In genomic region chr2:68379184-68379708, GRCh38 we compare ENCODE assay signal across 13 cellular contexts. TPM values are rescaled to one million over a fixed set of nuclear protein-coding genes. Genes with fewer than 3 reads are reported as not detected.
A peak's percentile ranks its signal among the peaks of the same experiment; 100 is the strongest.
DNase-seq lines count a peak whose midpoint lies in the region; ATAC-seq, FAIRE-seq and TF ChIP-seq lines count a peak whose summit lies in the region.
"Had no signal": no experiment of that assay in that cellular context is flagged by ENCODE, and none has a peak within 500 bp of the region (broad histone marks: within the 10 kb centered on the region; RNA-seq: fewer than 3 reads in every experiment).

No MANE protein-coding gene starts in this region.

- DNase-seq in GM10248 (ENCODE audit: extremely low spot score) (peak; percentile 34), GM12878 (ENCODE audit: low read depth, low spot score) (no peak), RWPE1 (ENCODE audit: low spot score) (no peak), NCI-H2171 (lab: John Stamatoyannopoulos, UW) (no peak), head of caudate nucleus (no peak)
- DNase-seq: NCI-H1417 had no signal

- peak overlapping the region; percentile 74 for H3K4me2 ChIP-seq in GM12878 (ENCODE audit: control insufficient read depth, insufficient read depth)

- CTCF ChIA-PET in GM10248 (lab: Yijun Ruan, JAX) (interaction anchor here (0.7 to 1.9 kb wide), 4 partner anchors 10 to 84 kb away, joined by 3 to 11 read pairs (median 4); no protein-coding TSS in a partner anchor), GM12878 (lab: Yijun Ruan, JAX) (interaction anchor here (0.6 to 1.7 kb wide), 7 partner anchors 8 to 123 kb away, joined by 3 to 15 read pairs (median 5); no protein-coding TSS in a partner anchor), RWPE1 (lab: Yijun Ruan, JAX) (no interaction called here)

- TF ChIP-seq POLR2A in GM12878 (IDR thresholded peaks at IDR 0.05; ENCODE audit: low read depth, low read length) = no peak

- SMC1A ChIA-PET in GM12878 (lab: Charles Lee; ENCODE audit: uncharacterized antibody, unreplicated experiment) = interaction anchor here (0.6 to 15.8 kb wide), 13 partner anchors 10 to 62 kb away, joined by 3 to 259 read pairs (median 4); partner anchors contain the start of gene PLEK

- H3K79me2 ChIP-seq in GM12878 (ENCODE audit: control insufficient read depth, insufficient read depth, low read length) = peaks cover 93% of the 10 kb centered on the region

- WGBS in GM12878 (ENCODE audit: insufficient coverage, insufficient replicate concordance, low lambda C conversion rate, missing lambda C conversion rate) = 0% methylated on average over 4 of the region's 4 CpGs

- H3K27me3 ChIP-seq in GM12878 (replicated peaks in 1 of 2; ENCODE audit: control insufficient read depth in 2 of 2, insufficient read depth in 2 of 2, low read length in 1 of 2) = no peaks in the 10 kb centered on the region
- H3K27me3 ChIP-seq: right atrium auricular region had no signal

- H3K4me3 ChIP-seq in GM12878 = peak overlapping the region; percentile 48; the same call in 1 of the 2 replicates
- H3K4me3 ChIP-seq: right atrium auricular region had no signal

- peaks cover 26 to 44% of the 10 kb centered on the region in 2 experiments for H3K36me3 ChIP-seq in GM12878 (ENCODE audit: control insufficient read depth in 2 of 2, insufficient read depth in 2 of 2, low read length in 1 of 2)
- H3K36me3 ChIP-seq: right atrium auricular region had no signal

- no peak overlapping the region for H2AFZ ChIP-seq in GM12878 (ENCODE audit: control insufficient read depth, low read depth, low read length)

- in situ Hi-C loops in GM12878 (cut with MboI) = loop anchor here (25.0 kb wide), 1 partner anchor 1733 kb away; no protein-coding TSS in a partner anchor

- peak; percentile 60 to 73; a peak in 3 of 4 replicates for TF ChIP-seq EP300 in GM12878 (IDR thresholded peaks at IDR 0.05; ENCODE audit: borderline replicate concordance in 1 of 2, control insufficient read depth in 1 of 2, low read depth in 2 of 2, low read length in 2 of 2)

- H3K27ac ChIP-seq in GM12878 (ENCODE audit: control insufficient read depth, insufficient read depth) (peak overlapping the region; percentile 80), RWPE1 (no peak overlapping the region)
- H3K27ac ChIP-seq: right atrium auricular region had no signal

- POLR2A ChIA-PET in GM10248 (lab: Yijun Ruan, JAX) (no interaction called here), GM12878 (lab: Charles Lee) (interaction anchor here (0.7 to 2.1 kb wide), 11 partner anchors 9 to 62 kb away, joined by 3 to 11 read pairs (median 4); partner anchors contain the start of gene PLEK), RWPE1 (lab: Yijun Ruan, JAX; ENCODE audit: low non-redundant PET) (no interaction called here)

- ATAC-seq in GM18870 (IDR thresholded peaks at IDR 0.05; ENCODE audit: unreplicated experiment) = peak; percentile 48
- peak; percentile 60 for ATAC-seq in HG03432 (IDR thresholded peaks at IDR 0.05; ENCODE audit: unreplicated experiment)
- peak; percentile 55 for ATAC-seq in GM12878
- ATAC-seq in HG02571 (IDR thresholded peaks at IDR 0.05; ENCODE audit: unreplicated experiment) = no peak
- ATAC-seq: HCT116 had no signal

- no peak for TF ChIP-seq RAD21 in GM12878 (IDR thresholded peaks at IDR 0.05; ENCODE audit: insufficient read depth, low read depth, low read length)

- FAIRE-seq in GM12878 (lab: Jason Lieb, UNC) = no peak
- FAIRE-seq: endometrium had no signal

- no peaks in the 10 kb centered on the region for H3K9me3 ChIP-seq in GM12878 (replicated peaks; ENCODE audit: control insufficient read depth, insufficient read depth, low read length)
- H3K9me3 ChIP-seq: right atrium auricular region had no signal

- intact Hi-C loops in GM12878 (cut with micrococcal nuclease; ENCODE audit: unreplicated experiment) = loop anchor here (10.0 kb wide), 1 partner anchor 1266 kb away; the partner anchor contains the start of gene AAK1
- intact Hi-C loops in head of caudate nucleus (cut with DNase I) = no loop called here

- peak overlapping the region; percentile 17 for H3K9ac ChIP-seq in GM12878 (ENCODE audit: control insufficient read depth, insufficient read depth, low read length)

- BruUV-seq in GM12878 (replicated peaks; lab: Mats Ljungman, UMichigan) = no TSS peak

- H3K4me1 ChIP-seq in GM12878 (ENCODE audit: control insufficient read depth, insufficient read depth, low read length) = peaks cover 71% of the 10 kb centered on the region

- H4K20me1 ChIP-seq in GM12878 (ENCODE audit: control insufficient read depth, insufficient read depth) = peaks cover 2% of the 10 kb centered on the region; the same call in 1 of the 2 replicates

- RAD21 ChIA-PET in GM12878 (lab: Charles Lee; ENCODE audit: unreplicated experiment) = interaction anchor here (0.5 to 14.3 kb wide), 12 partner anchors 9 to 88 kb away, joined by 3 to 211 read pairs (median 4); partner anchors contain the start of genes APLF, FBXO48 and PLEK

- TF ChIP-seq CTCF in GM10248 (IDR thresholded peaks at IDR 0.05; ENCODE audit: control extremely low read depth, extremely low read depth, low read depth, missing control alignments) = no peak
- no peak for TF ChIP-seq CTCF in GM12878 (IDR thresholded peaks at IDR 0.05 in 2 of 3, conservative IDR thresholded peaks at IDR 0.05 in 1 of 3; ENCODE audit: control insufficient read depth in 2 of 3, extremely low read depth in 1 of 3, insufficient read depth in 1 of 3, low read depth in 3 of 3, low read length in 3 of 3)
- no peak for TF ChIP-seq CTCF in RWPE1 (conservative IDR thresholded peaks at IDR 0.05; ENCODE audit: low read depth)

TF ChIP-seq in GM12878, 131 proteins besides CTCF, POLR2A, EP300 and RAD21 (continues in another document):
- TF ChIP-seq ETV6 (conservative IDR thresholded peaks at IDR 0.05 in 1 of 2, IDR thresholded peaks at IDR 0.05 in 1 of 2; ENCODE audit: borderline replicate concordance in 1 of 2, low read depth in 1 of 2) (peak in 1 of 2 experiments; percentile 46; a peak in 1 of 4 replicates), POU2F2 (IDR thresholded peaks at IDR 0.05; ENCODE audit: borderline replicate concordance, low read depth, low read length) (0 out of 3 replicates have a peak, but pooled peaks have one; percentile 6), STAT3 (IDR thresholded peaks at IDR 0.05; ENCODE audit: low read depth, low read length) (no peak), TBL1XR1 (IDR thresholded peaks at IDR 0.05; ENCODE audit: low read depth, low read length) (no peak), MEF2B (IDR thresholded peaks at IDR 0.05; ENCODE audit: partially characterized antibody, poor library complexity, severe bottlenecking) (peak; percentile 72), ASH2L (IDR thresholded peaks at IDR 0.05; ENCODE audit: borderline replicate concordance, low read depth) (no peak)

RNA-seq across cellular contexts. Expression of gene PLEK, which starts 14.2 kb away (rescaled TPM):
- total RNA-seq in GM12878 (2013; cell fraction: nucleolus; rRNA removed) = 397 and 442 TPM in 2 replicates
- total RNA-seq in GM12878 (2014; rRNA removed) (270 and 329 TPM in 2 replicates), GM12878 (2014; rRNA removed; fragmentation: Illumina TruSeq; extraction: Trizol) (371 and 378 TPM in 2 replicates), GM12878 (2021) (319 and 335 TPM in 2 replicates)
- 166 TPM for polyA plus RNA-seq in GM12878 (2011; ENCODE audit: low read depth)
- polyA plus RNA-seq in GM12878 (2011; rRNA removed) (804 and 985 TPM in 2 replicates), GM12878 (2014; fragmentation: Illumina TruSeq; extraction: Trizol) (466 and 545 TPM in 2 replicates), GM12878 (2014; fragmentation: Nextera tagmentation; extraction: Ambion mirVana) (100 to 1,000 TPM; 410 to 617 TPM), GM12878 (2014; rRNA removed) (283 and 353 TPM in 2 replicates), GM12878 (2016; fragmentation: Nextera tagmentation; extraction: Ambion mirVana) (100 to 1,000 TPM; 229 to 238 TPM)
- 433 and 504 TPM in 2 replicates for polyA plus RNA-seq in GM12878 (2011; cell fraction: cytosol; rRNA removed)
- polyA plus RNA-seq in GM12878 (2011; cell fraction: nucleus; rRNA removed) = 396 and 451 TPM in 2 replicates
- polyA plus RNA-seq in GM12878 (2012) = 204 and 209 TPM in 2 replicates
- polyA minus RNA-seq in GM12878 (2011; rRNA and poly(A)+ RNA removed) = 394 and 411 TPM in 2 replicates
- polyA minus RNA-seq in GM12878 (2011; cell fraction: cytosol; rRNA and poly(A)+ RNA removed) = 150 and 184 TPM in 2 replicates
- polyA minus RNA-seq in GM12878 (2011; cell fraction: nucleus; rRNA and poly(A)+ RNA removed) = 97.7 and 128 TPM in 2 replicates

RNA-seq across cellular contexts. Expression of gene CNRIP1, which starts 59.5 kb away (rescaled TPM):
- not detected in 2 replicates for total RNA-seq in GM12878 (2013; cell fraction: nucleolus; rRNA removed)
- total RNA-seq in GM12878 (2014; rRNA removed) = not detected in 2 replicates
- not detected in 2 replicates for total RNA-seq in GM12878 (2014; rRNA removed; fragmentation: Illumina TruSeq; extraction: Trizol)
- total RNA-seq in GM12878 (2021) = not detected in 2 replicates
- polyA plus RNA-seq in GM12878 (2011; ENCODE audit: low read depth) = not detected
- polyA plus RNA-seq in GM12878 (2011; rRNA removed) = not detected in 2 replicates
- not detected in 2 replicates for polyA plus RNA-seq in GM12878 (2011; cell fraction: cytosol; rRNA removed)
- not detected in 2 replicates for polyA plus RNA-seq in GM12878 (2011; cell fraction: nucleus; rRNA removed)
- polyA plus RNA-seq in GM12878 (2012) = not detected in 2 replicates
- polyA plus RNA-seq in GM12878 (2014; fragmentation: Illumina TruSeq; extraction: Trizol) = not detected in 2 replicates
- not detected for polyA plus RNA-seq in GM12878 (2014; fragmentation: Nextera tagmentation; extraction: Ambion mirVana)
- polyA plus RNA-seq in GM12878 (2014; rRNA removed) = not detected in 2 replicates
- polyA plus RNA-seq in GM12878 (2016; fragmentation: Nextera tagmentation; extraction: Ambion mirVana) = not detected
- polyA minus RNA-seq in GM12878 (2011; rRNA and poly(A)+ RNA removed) = not detected in 2 replicates
- polyA minus RNA-seq in GM12878 (2011; cell fraction: cytosol; rRNA and poly(A)+ RNA removed) = not detected in 2 replicates
- polyA minus RNA-seq in GM12878 (2011; cell fraction: nucleus; rRNA and poly(A)+ RNA removed) = not detected in 2 replicates
- total RNA-seq: mononuclear cell had no signal
